In the genomic region with DNA sequence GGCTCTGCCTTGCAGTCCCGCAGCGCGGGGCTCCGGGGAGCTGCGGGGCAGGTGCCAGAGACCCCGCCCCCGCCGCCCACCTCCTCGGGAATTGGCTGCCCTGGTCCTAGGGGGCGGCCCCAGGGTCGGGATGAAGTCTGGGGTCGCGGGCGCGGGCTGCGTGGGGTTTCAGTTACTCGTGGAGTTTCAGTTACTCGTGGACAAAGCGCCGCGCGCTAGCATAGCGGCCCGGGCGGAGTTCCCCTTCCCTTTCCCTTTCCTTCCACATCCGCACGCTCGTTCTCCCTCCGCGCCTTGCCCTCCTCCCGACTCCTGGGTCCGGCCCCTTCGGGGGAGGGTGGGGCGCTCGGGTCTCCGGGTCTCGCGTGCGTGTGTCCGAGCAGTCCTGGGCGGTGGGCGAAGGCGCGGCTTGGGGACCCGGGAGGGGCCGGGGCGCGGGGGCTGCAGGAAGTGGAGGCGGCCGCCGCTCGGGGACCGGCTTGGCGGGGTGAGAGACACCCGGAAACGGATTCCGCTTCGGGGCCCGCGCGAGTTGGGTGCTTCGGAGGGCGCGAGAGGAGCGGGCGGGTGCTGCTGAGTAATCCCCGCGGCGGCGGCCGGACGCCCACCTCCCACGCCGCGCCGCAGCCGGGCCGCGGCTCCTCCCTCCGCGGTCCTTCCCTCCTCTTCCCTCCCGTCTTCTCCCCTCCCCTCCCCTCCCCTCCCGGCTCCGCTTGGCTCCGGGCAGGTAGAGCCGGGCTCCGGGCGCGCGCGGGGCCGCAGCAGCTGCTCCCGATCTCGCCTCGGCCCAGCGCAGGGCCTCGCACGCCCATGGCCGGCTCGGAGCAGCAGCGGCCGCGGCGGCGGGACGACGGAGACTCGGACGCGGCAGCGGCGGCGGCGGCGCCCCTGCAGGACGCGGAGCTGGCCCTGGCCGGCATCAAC, we compare ENCODE assay signal across 1 cellular context.
TF ChIP-seq lines count a peak whose summit lies in the region.

TTC39C (plus strand) TSS at position 693 of the 924 bp plus-strand sequence; CDS start at position 811, 118 bp downstream.

TF ChIP-seq in GM12878, 131 proteins besides CTCF, POLR2A, EP300 and RAD21 (continued from another document):
- TF ChIP-seq BHLHE40 (IDR thresholded peaks at IDR 0.05; ENCODE audit: borderline replicate concordance in 1 of 2, low read depth in 2 of 2, low read length in 1 of 2) (peak in 1 of 2 experiments; percentile 60; a peak in 2 of 4 replicates), WRNIP1 (IDR thresholded peaks at IDR 0.05; ENCODE audit: borderline replicate concordance, low read depth, low read length) (no peak), MTA2 (IDR thresholded peaks at IDR 0.05; ENCODE audit: low read depth) (no peak; the same call in 1 of the 2 replicates), NRF1 (conservative IDR thresholded peaks at IDR 0.05; ENCODE audit: low read depth, low read length) (no peak), ATF7 (IDR thresholded peaks at IDR 0.05; ENCODE audit: low read depth) (no peak), CBFB (IDR thresholded peaks at IDR 0.05; ENCODE audit: low read depth) (peak; percentile 60; the same call in 1 of the 2 replicates), NR2F1 (conservative IDR thresholded peaks at IDR 0.05) (peak; percentile 36; the same call in 1 of the 2 replicates), DPF2 (IDR thresholded peaks at IDR 0.05) (peak; percentile 83), POLR2AphosphoS5 (IDR thresholded peaks at IDR 0.05; ENCODE audit: low read length) (peak; percentile 77), SMAD5 (IDR thresholded peaks at IDR 0.05; ENCODE audit: low read depth) (peak; percentile 71; the same call in 1 of the 2 replicates), YY1 (IDR thresholded peaks at IDR 0.05; ENCODE audit: low read depth, low read length) (peak; percentile 35; the same call in 1 of the 2 replicates), TCF3 (IDR thresholded peaks at IDR 0.05; ENCODE audit: borderline replicate concordance, insufficient read depth, low read depth, low read length) (0 out of 2 replicates have a peak, but pooled peaks have one; percentile 6), RELB (IDR thresholded peaks at IDR 0.05; ENCODE audit: low read depth) (peak; percentile 69), SIX5 (IDR thresholded peaks at IDR 0.05; ENCODE audit: low read depth, low read length, severe bottlenecking) (no peak), MEF2B (IDR thresholded peaks at IDR 0.05; ENCODE audit: partially characterized antibody, poor library complexity, severe bottlenecking) (peak; percentile 46), NBN (IDR thresholded peaks at IDR 0.05) (peak; percentile 54; the same call in 1 of the 2 replicates), LARP7 (IDR thresholded peaks at IDR 0.05) (peak; percentile 74), ZBED1 (IDR thresholded peaks at IDR 0.05; ENCODE audit: borderline replicate concordance) (no peak; the same call in 1 of the 2 replicates), KDM1A (IDR thresholded peaks at IDR 0.05; ENCODE audit: borderline replicate concordance) (no peak), BACH1 (IDR thresholded peaks at IDR 0.05; ENCODE audit: borderline replicate concordance) (peak; percentile 85), ZNF274 (IDR thresholded peaks at IDR 0.05; ENCODE audit: insufficient read depth, insufficient read length) (no peak), TAF1 (IDR thresholded peaks at IDR 0.05; ENCODE audit: borderline replicate concordance, low read depth, low read length) (peak; percentile 44; the same call in 1 of the 2 replicates), BCL3 (IDR thresholded peaks at IDR 0.05; ENCODE audit: borderline replicate concordance, insufficient read depth, low read depth, low read length, poor library complexity, severe bottlenecking) (peak; percentile 50)
TF ChIP-seq in GM12878: peak in this region for 37.
